Comparison of ENCODE assay signal across 8 cellular contexts in the genomic region with DNA sequence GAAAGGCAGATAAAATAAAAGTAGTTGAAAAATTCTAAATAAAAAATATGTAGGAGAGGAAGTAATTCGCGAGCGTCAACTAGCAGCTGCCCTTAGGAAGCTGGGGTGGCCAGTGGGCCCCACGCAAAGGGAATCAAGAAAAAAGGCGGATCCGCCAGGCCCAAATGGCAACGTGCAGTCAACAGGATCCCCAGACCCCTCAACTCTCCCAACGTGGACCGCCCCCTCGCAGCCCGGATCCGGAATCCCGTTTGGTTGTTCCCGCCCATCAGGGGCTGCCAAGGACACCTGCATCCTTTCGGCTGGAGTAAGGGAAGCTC. TPM values are rescaled to one million over a fixed set of nuclear protein-coding genes. Genes with fewer than 3 reads are reported as not detected.
DNase-seq lines count a peak whose midpoint lies in the region; ATAC-seq, FAIRE-seq and TF ChIP-seq lines count a peak whose summit lies in the region.

No MANE protein-coding gene starts in this region.

- no peak for DNase-seq in AG04449 (ENCODE audit: low read depth, low spot score)
- peak; percentile 84 for DNase-seq in HTR-8/SVneo (ENCODE audit: insufficient read length, low spot score)
- DNase-seq in mammary epithelial cell: no peak
- no peak for DNase-seq in lower lobe of right lung
- DNase-seq in uterus: no peak
- DNase-seq in COLO668 (lab: John Stamatoyannopoulos, UW; ENCODE audit: unreplicated experiment): no peak
- DNase-seq in ACHN: no peak

- BruUV-seq in mammary epithelial cell (replicated peaks; lab: Mats Ljungman, UMichigan): TSS peak; percentile 42

- peak overlapping the region; percentile 89 for H2AFZ ChIP-seq in mammary epithelial cell (ENCODE audit: low read depth, low read length)

- peak overlapping the region; percentile 57 for H3K9ac ChIP-seq in mammary epithelial cell (ENCODE audit: insufficient read depth, low read length)

- CTCF ChIA-PET in AG04449 (lab: Yijun Ruan, JAX): interaction anchor here (1.0 to 1.5 kb wide), 2 partner anchors 11 to 31 kb away, joined by 3 read pairs; no protein-coding TSS in a partner anchor
- CTCF ChIA-PET in mammary epithelial cell (lab: Charles Lee; ENCODE audit: low non-redundant PET): no interaction called here

- ATAC-seq in GM19351 (IDR thresholded peaks at IDR 0.05; ENCODE audit: unreplicated experiment) (peak; percentile 21), lower lobe of right lung (peak; percentile 59 to 79)

- dilution Hi-C loops in mammary epithelial cell (cut with HindIII; ENCODE audit: low sequenced_read_pairs): no loop called here

- H3K27me3 ChIP-seq in mammary epithelial cell (ENCODE audit: insufficient read depth, low read length) (no peaks in the 10 kb centered on the region), lower lobe of right lung (ENCODE audit: low read depth) (no peaks in the 10 kb centered on the region), uterus (no peaks in the 10 kb centered on the region)

- H3K9me3 ChIP-seq in mammary epithelial cell (replicated peaks; ENCODE audit: insufficient read depth, low read length): no peaks in the 10 kb centered on the region
- H3K9me3 ChIP-seq in lower lobe of right lung: no peaks in the 10 kb centered on the region
- H3K9me3 ChIP-seq in uterus: no peaks in the 10 kb centered on the region

- peak overlapping the region; percentile 98 for H3K27ac ChIP-seq in mammary epithelial cell (ENCODE audit: insufficient read depth, low read depth, low read length)
- H3K27ac ChIP-seq in lower lobe of right lung: peak overlapping the region; percentile 89
- H3K27ac ChIP-seq in uterus: peak overlapping the region; percentile 83 to 84

- H3K4me3 ChIP-seq in AG04449 (ENCODE audit: low read depth, low read length) (peak overlapping the region; percentile 84), mammary epithelial cell (replicated peaks in 1 of 3; ENCODE audit: insufficient read depth in 1 of 3, low read depth in 2 of 3, low read length in 3 of 3) (peak overlapping the region; percentile 74 to 96 (median 82)), lower lobe of right lung (peak overlapping the region; percentile 98), uterus (peak overlapping the region; percentile 87 to 88)

- peaks cover 19% of the 10 kb centered on the region for H3K4me1 ChIP-seq in mammary epithelial cell (ENCODE audit: insufficient read depth, low read length)
- H3K4me1 ChIP-seq in lower lobe of right lung: peaks cover 21% of the 10 kb centered on the region
- H3K4me1 ChIP-seq in uterus: peaks cover 0 to 10% of the 10 kb centered on the region in 2 donors

- intact Hi-C loops in mammary epithelial cell (cut with micrococcal nuclease) (loop anchor here (2.0 to 5.0 kb wide), 2 partner anchors 40 to 499 kb away; a partner anchor contains a TSS), lower lobe of right lung (cut with DNase I) (no loop called here), uterus (cut with DNase I; ENCODE audit: low total_unique reads) (no loop called here)

- POLR2A ChIA-PET in AG04449 (lab: Yijun Ruan, JAX): interaction anchor here (0.7 to 1.4 kb wide), 4 partner anchors 11 to 47 kb away, joined by 3 to 5 read pairs (median 4); a partner anchor contains a TSS

- FAIRE-seq in HTR-8/SVneo (lab: Jason Lieb, UNC): no peak

- in situ Hi-C loops in mammary epithelial cell (cut with MboI; ENCODE audit: low sequenced_read_pairs in 2 of 2) (no loop called here), ACHN (cut with HindIII; ENCODE audit: low pct_ligation_motif_present, low pct_unique_long_range_greater_than_20kb, low sequenced_read_pairs) (no loop called here)

- peak overlapping the region; percentile 95 for H3K4me2 ChIP-seq in mammary epithelial cell (ENCODE audit: insufficient read depth, low read depth, low read length)

- peaks cover 43% of the 10 kb centered on the region for H3K79me2 ChIP-seq in mammary epithelial cell (ENCODE audit: insufficient read depth, low read length)

- H4K20me1 ChIP-seq in mammary epithelial cell (ENCODE audit: insufficient read depth, low read length): no peaks in the 10 kb centered on the region

- no peak for TF ChIP-seq POLR2A in uterus (IDR thresholded peaks at IDR 0.05)

- TF ChIP-seq CTCF in AG04449 (IDR thresholded peaks at IDR 0.05; ENCODE audit: insufficient read depth, low read length, missing control alignments) (no peak), mammary epithelial cell (conservative IDR thresholded peaks at IDR 0.05 in 1 of 2, IDR thresholded peaks at IDR 0.05 in 1 of 2; ENCODE audit: extremely low read depth in 1 of 2, insufficient read depth in 1 of 2, low read depth in 1 of 2, low read length in 2 of 2) (no peak), lower lobe of right lung (IDR thresholded peaks at IDR 0.05) (no peak), uterus (IDR thresholded peaks at IDR 0.05) (no peak)

- 0% methylated on average over 6 of the region's 15 CpGs for WGBS in mammary epithelial cell (ENCODE audit: low coverage, missing lambda C conversion rate)

- H3K36me3 ChIP-seq in mammary epithelial cell (ENCODE audit: insufficient read depth, low read length) (peaks cover 2% of the 10 kb centered on the region), lower lobe of right lung (peaks cover 26% of the 10 kb centered on the region), uterus (no peaks in the 10 kb centered on the region)

RNA-seq across cellular contexts. Expression of a gene that starts 0.3 kb away (rescaled TPM):
- total RNA-seq in mammary epithelial cell (1 to 10 TPM; 2.7 to 2.8 TPM), lower lobe of right lung (3.4 TPM), uterus (1 to 10 TPM; 3.7 to 10.0 (median 4.2) TPM)
- polyA plus RNA-seq in mammary epithelial cell: 2.0 TPM
- 3.6 TPM for polyA minus RNA-seq in mammary epithelial cell

RNA-seq across cellular contexts. Expression of a gene that starts 0.7 kb away (rescaled TPM):
- total RNA-seq in mammary epithelial cell: 10 to 100 TPM; 10.7 to 15.0 TPM
- 6.4 TPM for polyA plus RNA-seq in mammary epithelial cell
- 9.0 TPM for polyA minus RNA-seq in mammary epithelial cell
- 6.6 TPM for total RNA-seq in lower lobe of right lung
- 10 to 100 TPM in 2 of 4 donors, 1 to 10 TPM in 2; 1.8 to 19.0 (median 6.9) TPM for total RNA-seq in uterus

RNA-seq across cellular contexts. Expression of a gene that starts 30.5 kb away (rescaled TPM):
- 10 to 100 TPM; 20.3 to 25.8 TPM for total RNA-seq in mammary epithelial cell
- polyA plus RNA-seq in mammary epithelial cell: 18.2 TPM
- 25.0 TPM for polyA minus RNA-seq in mammary epithelial cell
- total RNA-seq in lower lobe of right lung: 15.3 TPM
- 100 to 1,000 TPM in 1 of 4 donors, 10 to 100 TPM in 3; 12.5 to 128 (median 40.7) TPM for total RNA-seq in uterus

RNA-seq across cellular contexts. Expression of a gene that starts 41.2 kb away (rescaled TPM):
- 10 to 100 TPM; 61.2 to 82.8 TPM for total RNA-seq in mammary epithelial cell
- polyA plus RNA-seq in mammary epithelial cell: 88.6 TPM
- polyA minus RNA-seq in mammary epithelial cell: 107 TPM
- 51.2 TPM for total RNA-seq in lower lobe of right lung
- total RNA-seq in uterus: 10 to 100 TPM; 27.1 to 49.2 (median 43.4) TPM
